Comparison of ENCODE assay signal across 24 cellular contexts in the genomic region with DNA sequence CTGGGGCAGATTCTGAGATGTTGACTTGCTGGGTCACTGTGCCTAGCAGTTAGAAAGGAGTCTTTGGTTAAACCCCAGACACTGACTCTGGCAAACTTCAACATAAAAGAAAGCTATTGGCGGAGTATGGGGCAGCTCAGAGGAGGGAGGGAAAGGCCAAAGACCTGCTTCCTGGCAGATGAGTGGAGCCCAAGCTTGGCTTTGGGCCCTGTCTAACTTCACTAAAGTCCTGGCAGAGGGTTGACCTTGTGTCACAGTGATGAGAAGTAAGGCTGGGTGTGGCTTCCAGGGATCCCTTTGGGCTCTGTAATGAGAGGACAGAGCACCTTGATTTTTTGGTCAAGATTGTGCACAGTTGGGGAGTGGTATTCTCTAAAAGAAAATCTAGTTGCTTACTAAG.
DNase-seq lines count a peak whose midpoint lies in the region; ATAC-seq, FAIRE-seq and TF ChIP-seq lines count a peak whose summit lies in the region.
"Had no signal": no experiment of that assay in that cellular context is flagged by ENCODE, and none has a peak within 500 bp of the region (broad histone marks: within the 10 kb centered on the region; RNA-seq: fewer than 3 reads in every experiment).

No MANE protein-coding gene starts in this region.

- peak overlapping the region; percentile 4 for H4K8ac ChIP-seq in mesenchymal stem cell (ENCODE audit: low read length)

- peaks cover 8% of the 10 kb centered on the region for H3K9me3 ChIP-seq in mammary epithelial cell (replicated peaks; ENCODE audit: insufficient read depth, low read length)
- no peaks in the 10 kb centered on the region for H3K9me3 ChIP-seq in RWPE2 (ENCODE audit: severe bottlenecking)
- H3K9me3 ChIP-seq in mesenchymal stem cell (ENCODE audit: control insufficient read depth, low read length): no peaks in the 10 kb centered on the region
- H3K9me3 ChIP-seq: BLaER1 treated with 17β-estradiol and CSF1 and Interleukin-3, amounts not matched to agents 10 nM and 100 nM had no signal

- DNase-seq in MCF 10A (ENCODE audit: unreplicated experiment) (no peak), mammary epithelial cell (no peak), D721Med (ENCODE audit: insufficient read length, low spot score) (no peak), RWPE2 (ENCODE audit: low spot score) (no peak), mesenchymal stem cell (no peak), COLO829 (ENCODE audit: low spot score) (no peak), ACHN (no peak)
- DNase-seq: 8988T; AML-193; CD4-positive, alpha-beta memory T cell; DMS79 treated with DMSO at 0.1 percent for 48 hours; GF-D8; H9; NCI-H1105 treated with DMSO at 0.1 percent for 48 hours; NCI-H146; NCI-H1930; NCI-H2107; NCI-H524; NCI-H774; SHP77; T-cell had no signal

- peaks cover 8% of the 10 kb centered on the region for H3K9me3 Mint-ChIP-seq in MCF 10A (ENCODE audit: unreplicated experiment)
- H3K9me3 Mint-ChIP-seq: T-cell had no signal

- peak overlapping the region in 1 of 2 experiments; percentile 35 for H3K4ac ChIP-seq in mesenchymal stem cell (ENCODE audit: low read depth in 1 of 2, low read length in 2 of 2)

- no peak overlapping the region for H2BK5ac ChIP-seq in mesenchymal stem cell (ENCODE audit: low read depth, low read length, poor library complexity, severe bottlenecking)

- H3K27me3 ChIP-seq in mammary epithelial cell (ENCODE audit: insufficient read depth, low read length) (no peaks in the 10 kb centered on the region), RWPE2 (ENCODE audit: insufficient read depth, poor library complexity, severe bottlenecking) (no peaks in the 10 kb centered on the region), mesenchymal stem cell (ENCODE audit: control insufficient read depth in 1 of 2, insufficient read depth in 1 of 2, low read length in 2 of 2) (no peaks in the 10 kb centered on the region)
- H3K27me3 ChIP-seq: BLaER1 treated with 17β-estradiol and CSF1 and Interleukin-3, amounts not matched to agents 10 nM and 100 nM had no signal

- H3K27me3 Mint-ChIP-seq in MCF 10A (ENCODE audit: insufficient read depth, unreplicated experiment): no peaks in the 10 kb centered on the region

- H3K36me3 Mint-ChIP-seq in MCF 10A (ENCODE audit: insufficient read depth, unreplicated experiment): no peaks in the 10 kb centered on the region
- H3K36me3 Mint-ChIP-seq: CD4-positive, alpha-beta memory T cell; T-cell had no signal

- peak overlapping the region; percentile 64 for H2BK120ac ChIP-seq in mesenchymal stem cell (ENCODE audit: low read depth, low read length)

- peak; percentile 38 for FAIRE-seq in D721Med (lab: Jason Lieb, UNC)
- FAIRE-seq: GM12891 had no signal

- no peak overlapping the region for H3K4me3 Mint-ChIP-seq in MCF 10A (ENCODE audit: unreplicated experiment)
- H3K4me3 Mint-ChIP-seq: CD4-positive, alpha-beta memory T cell; H9; T-cell had no signal

- H3K4me1 ChIP-seq in mammary epithelial cell (ENCODE audit: insufficient read depth, low read length): peaks cover 34% of the 10 kb centered on the region
- H3K4me1 ChIP-seq in RWPE2 (ENCODE audit: insufficient read depth, poor library complexity, severe bottlenecking): peaks cover 6% of the 10 kb centered on the region
- peaks cover 7% of the 10 kb centered on the region for H3K4me1 ChIP-seq in mesenchymal stem cell (ENCODE audit: control insufficient read depth, insufficient read depth, low read depth, low read length)

- TF ChIP-seq CTCF in MCF 10A (IDR thresholded peaks at IDR 0.05; ENCODE audit: unreplicated experiment) (no peak), mammary epithelial cell (conservative IDR thresholded peaks at IDR 0.05 in 1 of 2, IDR thresholded peaks at IDR 0.05 in 1 of 2; ENCODE audit: extremely low read depth in 1 of 2, insufficient read depth in 1 of 2, low read depth in 1 of 2, low read length in 2 of 2) (no peak), D721Med (IDR thresholded peaks at IDR 0.05; ENCODE audit: insufficient read depth, missing control alignments) (no peak), RWPE2 (IDR thresholded peaks at IDR 0.05; ENCODE audit: poor library complexity, severe bottlenecking) (no peak)

- H2AFZ ChIP-seq in mammary epithelial cell (ENCODE audit: low read depth, low read length): no peak overlapping the region
- no peak overlapping the region for H2AFZ ChIP-seq in mesenchymal stem cell (ENCODE audit: low read depth, low read length)

- H3K79me2 ChIP-seq in mammary epithelial cell (ENCODE audit: insufficient read depth, low read length): no peaks in the 10 kb centered on the region

- H3K14ac ChIP-seq in mesenchymal stem cell (ENCODE audit: low read length in 2 of 2): no peak overlapping the region

- H4K20me1 ChIP-seq in mammary epithelial cell (ENCODE audit: insufficient read depth, low read length): no peaks in the 10 kb centered on the region
- H4K20me1 ChIP-seq: BLaER1 treated with 17β-estradiol and CSF1 and Interleukin-3, amounts not matched to agents 10 nM and 100 nM had no signal

- dilution Hi-C loops in mammary epithelial cell (cut with HindIII; ENCODE audit: low sequenced_read_pairs): no loop called here

- H3K9ac ChIP-seq in mammary epithelial cell (ENCODE audit: insufficient read depth, low read length) (no peak overlapping the region), mesenchymal stem cell (ENCODE audit: low read length) (no peak overlapping the region)
- H3K9ac ChIP-seq: BLaER1 treated with 17β-estradiol and CSF1 and Interleukin-3, amounts not matched to agents 10 nM and 100 nM had no signal

- peak overlapping the region in 1 of 2 experiments; percentile 37 for H3K18ac ChIP-seq in mesenchymal stem cell (ENCODE audit: low read depth in 1 of 2, low read length in 2 of 2)

- no peaks in the 10 kb centered on the region for H3K36me3 ChIP-seq in mammary epithelial cell (ENCODE audit: insufficient read depth, low read length)
- no peaks in the 10 kb centered on the region for H3K36me3 ChIP-seq in RWPE2 (ENCODE audit: low read depth)
- H3K36me3 ChIP-seq in mesenchymal stem cell (ENCODE audit: control insufficient read depth in 1 of 2, insufficient read depth in 2 of 2, low read depth in 1 of 2, low read length in 2 of 2): no peaks in the 10 kb centered on the region
- H3K36me3 ChIP-seq: BLaER1 treated with 17β-estradiol and CSF1 and Interleukin-3, amounts not matched to agents 10 nM and 100 nM had no signal

- WGBS in mammary epithelial cell (ENCODE audit: low coverage, missing lambda C conversion rate): 100% methylated on average over 1 of the region's 1 CpG
- 90% methylated on average over 1 of the region's 1 CpG for WGBS in mesenchymal stem cell

- CTCF ChIA-PET in MCF 10A (lab: Yijun Ruan, JAX) (interaction anchor here (0.6 to 0.9 kb wide), 2 partner anchors 16 to 60 kb away, joined by 3 to 5 read pairs; no protein-coding TSS in a partner anchor), mammary epithelial cell (lab: Charles Lee; ENCODE audit: low non-redundant PET) (no interaction called here)

- POLR2A ChIA-PET in MCF 10A (lab: Yijun Ruan, JAX): interaction anchor here (1.0 kb wide), 1 partner anchor 15 kb away, joined by 3 read pairs; no protein-coding TSS in a partner anchor

- ATAC-seq in RWPE2 (ENCODE audit: low read depth) (no peak), GM18519 (IDR thresholded peaks at IDR 0.05; ENCODE audit: low FRiP score, unreplicated experiment) (no peak)
- ATAC-seq: T-cell had no signal

- H3K27ac ChIP-seq in mammary epithelial cell (ENCODE audit: insufficient read depth, low read depth, low read length): no peak overlapping the region
- peak overlapping the region; percentile 88 for H3K27ac ChIP-seq in RWPE2 (ENCODE audit: poor library complexity, severe bottlenecking)
- H3K27ac ChIP-seq in mesenchymal stem cell (ENCODE audit: low read length, poor library complexity, severe bottlenecking): no peak overlapping the region
- H3K27ac ChIP-seq: BLaER1 treated with 17β-estradiol and CSF1 and Interleukin-3, amounts not matched to agents 10 nM and 100 nM had no signal

- no peak overlapping the region for H2AK5ac ChIP-seq in mesenchymal stem cell (ENCODE audit: low read length, severe bottlenecking)

- intact Hi-C loops in MCF 10A (cut with micrococcal nuclease) (no loop called here), mammary epithelial cell (cut with micrococcal nuclease) (no loop called here)

- peak overlapping the region; percentile 19 to 28 for H2BK12ac ChIP-seq in mesenchymal stem cell (ENCODE audit: low read length in 2 of 2)

- H3K4me2 ChIP-seq in mammary epithelial cell (ENCODE audit: insufficient read depth, low read depth, low read length) (no peak overlapping the region), mesenchymal stem cell (ENCODE audit: low read length, poor library complexity, severe bottlenecking) (no peak overlapping the region)
- H3K4me2 ChIP-seq: BLaER1 treated with 17β-estradiol and CSF1 and Interleukin-3, amounts not matched to agents 10 nM and 100 nM had no signal

- peaks cover 15% of the 10 kb centered on the region for H3K4me1 Mint-ChIP-seq in MCF 10A (ENCODE audit: insufficient read depth, unreplicated experiment)
- H3K4me1 Mint-ChIP-seq: CD4-positive, alpha-beta memory T cell; T-cell had no signal

- H3K4me3 ChIP-seq in mammary epithelial cell (replicated peaks in 1 of 3; ENCODE audit: insufficient read depth in 1 of 3, low read depth in 2 of 3, low read length in 3 of 3) (no peak overlapping the region), RWPE2 (ENCODE audit: severe bottlenecking) (no peak overlapping the region), mesenchymal stem cell (ENCODE audit: insufficient read depth in 1 of 2, low read depth in 1 of 2, low read length in 2 of 2) (no peak overlapping the region)
- H3K4me3 ChIP-seq: BLaER1 treated with 17β-estradiol and CSF1 and Interleukin-3, amounts not matched to agents 10 nM and 100 nM had no signal

- in situ Hi-C loops in mammary epithelial cell (cut with MboI; ENCODE audit: low sequenced_read_pairs in 2 of 2): no loop called here
- in situ Hi-C loops in ACHN (cut with HindIII; ENCODE audit: low pct_ligation_motif_present, low pct_unique_long_range_greater_than_20kb, low sequenced_read_pairs): no loop called here

- H3K79me1 ChIP-seq in mesenchymal stem cell (replicated peaks; ENCODE audit: low read length, poor library complexity, severe bottlenecking): no peaks in the 10 kb centered on the region

- H3K27ac Mint-ChIP-seq in MCF 10A (ENCODE audit: low read depth, unreplicated experiment): peak overlapping the region; percentile 59
- H3K27ac Mint-ChIP-seq: CD4-positive, alpha-beta memory T cell; T-cell had no signal

- H2BK15ac ChIP-seq in mesenchymal stem cell (ENCODE audit: low read depth, poor library complexity, severe bottlenecking): no peak overlapping the region

- no peak overlapping the region for H3K23ac ChIP-seq in mesenchymal stem cell (ENCODE audit: low read length in 2 of 2)

- BruUV-seq in MCF 10A (replicated peaks; lab: Mats Ljungman, UMichigan): no TSS peak
- BruUV-seq in mammary epithelial cell (replicated peaks; lab: Mats Ljungman, UMichigan): no TSS peak

- peak overlapping the region; percentile 25 for H4K91ac ChIP-seq in mesenchymal stem cell (ENCODE audit: low read length)
